ENCODE assay signal across 23 cellular contexts in genomic region chr4:2728806-2729532, GRCh38. TPM values are rescaled to one million over a fixed set of nuclear protein-coding genes. Genes with fewer than 3 reads are reported as not detected.
A peak's percentile ranks its signal among the peaks of the same experiment; 100 is the strongest.
DNase-seq lines count a peak whose midpoint lies in the region; ATAC-seq and TF ChIP-seq lines count a peak whose summit lies in the region.
"Had no signal": no experiment of that assay in that cellular context is flagged by ENCODE, and none has a peak within 500 bp of the region (broad histone marks: within the 10 kb centered on the region; RNA-seq: fewer than 3 reads in every experiment).

No MANE protein-coding gene starts in this region.

- no peaks in the 10 kb centered on the region for H3K4me1 ChIP-seq in sigmoid colon
- H3K4me1 ChIP-seq: BE2C, HAP-1 had no signal

- WGBS in sigmoid colon, 2 donors, result 96 to 97% methylated on average over 12 of the region's 12 CpGs

- H3K9me3 ChIP-seq in sigmoid colon, result no peaks in the 10 kb centered on the region
- H3K9me3 ChIP-seq: BE2C, HAP-1 had no signal

- TF ChIP-seq CTCF in natural killer cell (IDR thresholded peaks at IDR 0.05) (no peak), chondrocyte (IDR thresholded peaks at IDR 0.05) (no peak), sigmoid colon (IDR thresholded peaks at IDR 0.05) (no peak)

- peaks cover 10 to 80% (median 26%) of the 10 kb centered on the region in 4 donors for H3K36me3 ChIP-seq in sigmoid colon

- no peaks in the 10 kb centered on the region for H3K27me3 Mint-ChIP-seq in natural killer cell treated with Interleukin-12 subunit alpha and Interleukin-12 subunit beta and Interleukin-15 and Interleukin-18, amount 100 ng/mL, for 72 hours
- no peaks in the 10 kb centered on the region for H3K27me3 Mint-ChIP-seq in natural killer cell (ENCODE audit: low read depth in 2 of 2)
- no peaks in the 10 kb centered on the region for H3K27me3 Mint-ChIP-seq in chondrocyte (ENCODE audit: low read depth)

- H3K27ac Mint-ChIP-seq in natural killer cell treated with Interleukin-12 subunit alpha and Interleukin-12 subunit beta and Interleukin-15 and Interleukin-18, amount 100 ng/mL, for 72 hours, result peak overlapping the region in 1 of 2 donors; percentile 48
- H3K27ac Mint-ChIP-seq in natural killer cell (no peak overlapping the region), chondrocyte (ENCODE audit: unreplicated experiment) (no peak overlapping the region)

- H3K9me3 Mint-ChIP-seq in natural killer cell treated with Interleukin-12 subunit alpha and Interleukin-12 subunit beta and Interleukin-15 and Interleukin-18, amount 100 ng/mL, for 72 hours, result no peaks in the 10 kb centered on the region
- H3K9me3 Mint-ChIP-seq in natural killer cell (no peaks in the 10 kb centered on the region), chondrocyte (ENCODE audit: low read depth) (no peaks in the 10 kb centered on the region)

- peaks cover 7 to 8% of the 10 kb centered on the region in 2 donors for H3K4me1 Mint-ChIP-seq in natural killer cell treated with Interleukin-12 subunit alpha and Interleukin-12 subunit beta and Interleukin-15 and Interleukin-18, amount 100 ng/mL, for 72 hours (ENCODE audit: low read depth in 2 of 2)
- H3K4me1 Mint-ChIP-seq in natural killer cell (peaks cover 5 to 8% of the 10 kb centered on the region in 2 donors), chondrocyte (ENCODE audit: low read depth) (no peaks in the 10 kb centered on the region)

- H3K36me3 Mint-ChIP-seq in natural killer cell treated with Interleukin-12 subunit alpha and Interleukin-12 subunit beta and Interleukin-15 and Interleukin-18, amount 100 ng/mL, for 72 hours, result peaks cover 6% of the 10 kb centered on the region
- peaks cover 7% of the 10 kb centered on the region for H3K36me3 Mint-ChIP-seq in natural killer cell
- peaks cover 11% of the 10 kb centered on the region for H3K36me3 Mint-ChIP-seq in chondrocyte (ENCODE audit: low read depth)

- no peak overlapping the region for H3K4me3 ChIP-seq in sigmoid colon
- H3K4me3 ChIP-seq: GM12878, GM23248, HAP-1 had no signal

- no peak overlapping the region for H3K27ac ChIP-seq in sigmoid colon
- H3K27ac ChIP-seq: GM23248, KMS-11 had no signal

- intact Hi-C loops in natural killer cell (cut with micrococcal nuclease), result no loop called here
- intact Hi-C loops in sigmoid colon (cut with DNase I), result no loop called here

- TF ChIP-seq POLR2A in sigmoid colon (IDR thresholded peaks at IDR 0.05), result no peak

- no peak overlapping the region for H3K4me3 Mint-ChIP-seq in natural killer cell treated with Interleukin-12 subunit alpha and Interleukin-12 subunit beta and Interleukin-15 and Interleukin-18, amount 100 ng/mL, for 72 hours
- H3K4me3 Mint-ChIP-seq in natural killer cell, result no peak overlapping the region
- H3K4me3 Mint-ChIP-seq in chondrocyte (ENCODE audit: unreplicated experiment), result no peak overlapping the region

- TF ChIP-seq EP300 in sigmoid colon (IDR thresholded peaks at IDR 0.05), result no peak

- no peak for ATAC-seq in natural killer cell treated with Interleukin-12 subunit alpha and Interleukin-12 subunit beta and Interleukin-15 and Interleukin-18, amount 100 ng/mL, for 72 hours
- ATAC-seq in natural killer cell (no peak), HG03280 (IDR thresholded peaks at IDR 0.05; ENCODE audit: unreplicated experiment) (no peak), GM21381 (IDR thresholded peaks at IDR 0.05; ENCODE audit: unreplicated experiment) (no peak)
- ATAC-seq: GM12878, Panc1 had no signal

- DNase-seq in natural killer cell treated with Interleukin-12 subunit alpha and Interleukin-12 subunit beta and Interleukin-15 and Interleukin-18, amount 100 ng/mL, for 72 hours (ENCODE audit: low spot score), result peak; percentile 44
- no peak for DNase-seq in natural killer cell
- peak; percentile 30 for DNase-seq in chondrocyte (ENCODE audit: low spot score)
- peak; percentile 41 for DNase-seq in sigmoid colon
- DNase-seq in HK-2 (ENCODE audit: unreplicated experiment), result no peak
- DNase-seq in occipital lobe (lab: John Stamatoyannopoulos, UW), result no peak
- DNase-seq: BE2C; COR-L47; DMS 273 treated with DMSO at 0.1 percent for 48 hours; DND-41; GM23248; IMR-90; NCI-H1105; NCI-H2171; NCI-H345; NCI-H774; NK-92 treated with Interleukin-12 subunit alpha and Interleukin-12 subunit beta, amount 100 ng/mL, for 24 hours had no signal

- H3K27me3 ChIP-seq in sigmoid colon, result no peaks in the 10 kb centered on the region
- H3K27me3 ChIP-seq: BE2C had no signal

RNA-seq across cellular contexts. Expression of gene TNIP2, which starts 27.2 kb away (rescaled TPM):
- total RNA-seq in natural killer cell treated with Interleukin-12 subunit alpha and Interleukin-12 subunit beta and Interleukin-15 and Interleukin-18, amount 100 ng/mL, for 72 hours, result 10 to 100 TPM; 80.9 to 89.3 TPM
- total RNA-seq in natural killer cell (10 to 100 TPM; 35.6 to 53.9 (median 41.6) TPM), chondrocyte (23.3 to 30.7 TPM (median 29.0 TPM) in 3 replicates), sigmoid colon (10 to 100 TPM; 56.3 to 68.8 (median 66.9) TPM), occipital lobe (5.9 TPM)
- 10 to 100 TPM; 51.7 to 65.0 (median 51.8) TPM for polyA plus RNA-seq in sigmoid colon

Comparison
In these comparisons a context has a peak if more than half of its experiments do, and no peak if none do; other contexts are left out.
1. DNase-seq: peak in natural killer cell treated with Interleukin-12 subunit alpha and Interleukin-12 subunit beta and Interleukin-15 and Interleukin-18, amount 100 ng/mL, for 72 hours (single experiment), chondrocyte (single experiment) and sigmoid colon (single experiment); none in natural killer cell (single experiment), HK-2 (single experiment) and occipital lobe (single experiment).